ENCODE assay signal across 8 cellular contexts in the genomic region with DNA sequence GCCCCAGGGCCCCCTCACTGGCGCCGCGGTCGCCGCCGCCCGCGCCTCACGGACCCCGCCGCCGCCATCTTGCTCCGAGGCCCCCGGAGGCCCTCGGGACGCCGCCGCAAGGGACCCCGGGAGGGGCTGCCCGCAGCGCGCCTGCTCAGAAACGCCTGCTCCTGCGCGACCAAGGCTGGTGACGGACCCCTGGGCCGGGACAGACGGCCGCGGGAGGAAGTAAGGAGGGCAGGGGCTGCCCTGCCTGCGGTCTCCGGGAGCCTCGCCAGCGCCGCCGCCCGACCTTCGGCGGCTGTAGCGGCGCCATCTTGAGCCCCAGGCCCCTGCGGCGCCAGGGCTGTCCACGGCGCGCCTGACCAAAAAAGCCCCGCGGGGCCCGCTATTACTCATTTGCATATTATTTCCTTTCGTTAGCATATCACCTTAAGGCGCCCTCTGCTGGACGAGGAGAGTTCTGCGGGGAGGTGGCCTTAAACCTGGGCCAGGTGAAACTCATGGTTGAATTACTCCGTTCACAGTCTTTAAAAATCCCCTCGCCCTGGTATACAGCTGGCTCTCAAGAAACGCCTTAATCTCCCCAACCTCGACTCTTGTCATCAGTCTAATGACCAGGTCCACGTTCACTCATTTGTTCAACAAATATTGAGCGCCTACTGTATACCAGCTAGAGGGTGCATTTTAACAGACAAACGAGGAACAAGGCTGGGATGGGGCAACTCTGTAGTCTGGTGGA. TPM values are rescaled to one million over a fixed set of nuclear protein-coding genes. Genes with fewer than 3 reads are reported as not detected.
DNase-seq lines count a peak whose midpoint lies in the region; ATAC-seq and TF ChIP-seq lines count a peak whose summit lies in the region.

A gene with protein sequence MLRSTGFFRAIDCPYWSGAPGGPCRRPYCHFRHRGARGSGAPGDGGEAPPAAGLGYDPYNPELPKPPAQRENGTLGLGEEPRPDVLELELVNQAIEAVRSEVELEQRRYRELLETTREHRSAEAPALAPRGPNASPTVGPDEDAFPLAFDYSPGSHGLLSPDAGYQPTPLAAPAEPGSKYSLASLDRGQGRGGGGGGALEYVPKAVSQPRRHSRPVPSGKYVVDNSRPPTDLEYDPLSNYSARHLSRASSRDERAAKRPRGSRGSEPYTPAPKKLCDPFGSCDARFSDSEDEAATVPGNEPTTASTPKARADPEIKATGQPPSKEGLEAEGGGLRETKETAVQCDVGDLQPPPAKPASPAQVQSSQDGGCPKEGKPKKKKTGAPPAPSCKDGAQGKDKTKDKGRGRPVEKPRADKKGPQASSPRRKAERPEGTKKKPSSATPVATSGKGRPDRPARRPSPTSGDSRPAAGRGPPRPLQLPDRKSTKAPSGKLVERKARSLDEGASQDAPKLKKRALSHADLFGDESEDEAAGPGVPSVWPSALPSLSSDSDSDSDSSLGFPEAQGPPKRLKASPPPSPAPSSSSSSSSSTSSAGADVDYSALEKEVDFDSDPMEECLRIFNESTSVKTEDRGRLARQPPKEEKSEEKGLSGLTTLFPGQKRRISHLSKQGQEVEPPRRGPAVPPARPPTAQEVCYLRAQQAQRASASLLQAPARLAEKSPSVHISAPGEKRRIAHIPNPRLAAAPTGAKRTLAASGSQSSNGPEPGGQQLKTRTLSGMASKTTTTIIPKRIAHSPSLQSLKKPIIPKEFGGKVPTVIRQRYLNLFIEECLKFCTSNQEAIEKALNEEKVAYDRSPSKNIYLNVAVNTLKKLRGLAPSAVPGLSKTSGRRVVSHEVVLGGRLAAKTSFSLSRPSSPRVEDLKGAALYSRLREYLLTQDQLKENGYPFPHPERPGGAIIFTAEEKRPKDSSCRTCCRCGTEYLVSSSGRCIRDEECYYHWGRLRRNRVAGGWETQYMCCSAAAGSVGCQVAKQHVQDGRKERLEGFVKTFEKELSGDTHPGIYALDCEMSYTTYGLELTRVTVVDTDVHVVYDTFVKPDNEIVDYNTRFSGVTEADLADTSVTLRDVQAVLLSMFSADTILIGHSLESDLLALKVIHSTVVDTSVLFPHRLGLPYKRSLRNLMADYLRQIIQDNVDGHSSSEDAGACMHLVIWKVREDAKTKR (minus strand): TSS at position 85 of the 733 bp plus-strand sequence. CDS start 125 bp downstream, outside the sequence.

- peak; percentile 80 for TF ChIP-seq POLR2A in GM18951 (IDR thresholded peaks at IDR 0.05; ENCODE audit: extremely low read depth, insufficient read depth, insufficient read length)

- DNase-seq in AG09309 (ENCODE audit: low read depth) (peak; percentile 66), NCI-H345 (lab: John Stamatoyannopoulos, UW) (peak; percentile 97), activated B cell treated with CpG ODN at 0.5 μM for 24 hours (peak; percentile 98), caudate nucleus (lab: John Stamatoyannopoulos, UW) (peak in 60 of 61 donors; percentile 42 to 97 (median 88)), islet precursor cell (peak; percentile 96)
- peak; percentile 95 to 99 (median 95) for DNase-seq in stimulated activated CD4-positive, alpha-beta T cell treated with anti-CD3 and anti-CD28 coated beads, Interleukin-12 subunit alpha, Interleukin-12 subunit beta, amount 100 ng/mL, for 48 hours (ENCODE audit: low read depth in 2 of 3, low spot score in 1 of 3)

- H3K4me3 ChIP-seq in AG09309 (ENCODE audit: control insufficient read depth, low read depth, low read length): peak within 1 kb of the TSS; percentile 97

- H3K4me1 Mint-ChIP-seq in activated B cell treated with CpG ODN at 0.5 μM for 24 hours: peaks cover 69% of the 10 kb centered on the region

- CTCF ChIA-PET in activated B cell treated with CpG ODN at 0.5 μM for 24 hours (lab: Charles Lee): interaction anchor here (0.8 to 1.3 kb wide), 4 partner anchors 10 to 56 kb away, joined by 3 to 5 read pairs (median 3); no protein-coding TSS in a partner anchor

- H3K27ac Mint-ChIP-seq in activated B cell treated with CpG ODN at 0.5 μM for 24 hours: peak within 1 kb of the TSS; percentile 88

- no peaks in the 10 kb centered on the region for H3K27me3 Mint-ChIP-seq in activated B cell treated with CpG ODN at 0.5 μM for 24 hours

- ATAC-seq in HG03280 (IDR thresholded peaks at IDR 0.05; ENCODE audit: unreplicated experiment): peak; percentile 69
- peak; percentile 74 for ATAC-seq in activated B cell treated with CpG ODN at 0.5 μM for 24 hours (ENCODE audit: low read depth)

- intact Hi-C loops in activated B cell treated with CpG ODN at 0.5 μM for 24 hours (cut with micrococcal nuclease): loop anchor here (1.0 to 2.0 kb wide), 5 partner anchors 16 to 442 kb away; a partner anchor contains a TSS

- peak within 1 kb of the TSS; percentile 98 for H3K27ac ChIP-seq in caudate nucleus (ENCODE audit: low read depth, low read length)

- H3K9me3 Mint-ChIP-seq in activated B cell treated with CpG ODN at 0.5 μM for 24 hours: no peaks in the 10 kb centered on the region

- peak; percentile 86 for TF ChIP-seq CTCF in AG09309 (IDR thresholded peaks at IDR 0.05; ENCODE audit: control insufficient read depth, insufficient read depth, low read depth, low read length, missing control alignments)
- peak; percentile 86 for TF ChIP-seq CTCF in activated B cell treated with CpG ODN at 0.5 μM for 24 hours (IDR thresholded peaks at IDR 0.05)

- POLR2A ChIA-PET in activated B cell treated with CpG ODN at 0.5 μM for 24 hours (lab: Charles Lee): interaction anchor here (0.5 to 1.8 kb wide), 17 partner anchors 8 to 993 kb away, joined by 3 to 10 read pairs (median 3); a partner anchor contains a TSS

- H3K4me3 Mint-ChIP-seq in activated B cell treated with CpG ODN at 0.5 μM for 24 hours: peak within 1 kb of the TSS; percentile 88

- H3K36me3 Mint-ChIP-seq in activated B cell treated with CpG ODN at 0.5 μM for 24 hours (ENCODE audit: low read depth): peaks cover 16% of the 10 kb centered on the region

- in situ Hi-C loops in GM18951 (cut with MboI; ENCODE audit: low sequenced_read_pairs, unreplicated experiment): no loop called here

RNA-seq across cellular contexts. Expression of the gene that starts here (rescaled TPM):
- total RNA-seq in activated B cell treated with CpG ODN at 0.5 μM for 24 hours: 56.3 and 69.6 TPM in 2 replicates

Comparison
In these comparisons a context has a peak if more than half of its experiments do, and no peak if none do; other contexts are left out.
1. Peak in every context shown above with its lines: DNase-seq, ATAC-seq, H3K4me3 ChIP-seq and H3K27ac ChIP-seq.